In the genomic region with DNA sequence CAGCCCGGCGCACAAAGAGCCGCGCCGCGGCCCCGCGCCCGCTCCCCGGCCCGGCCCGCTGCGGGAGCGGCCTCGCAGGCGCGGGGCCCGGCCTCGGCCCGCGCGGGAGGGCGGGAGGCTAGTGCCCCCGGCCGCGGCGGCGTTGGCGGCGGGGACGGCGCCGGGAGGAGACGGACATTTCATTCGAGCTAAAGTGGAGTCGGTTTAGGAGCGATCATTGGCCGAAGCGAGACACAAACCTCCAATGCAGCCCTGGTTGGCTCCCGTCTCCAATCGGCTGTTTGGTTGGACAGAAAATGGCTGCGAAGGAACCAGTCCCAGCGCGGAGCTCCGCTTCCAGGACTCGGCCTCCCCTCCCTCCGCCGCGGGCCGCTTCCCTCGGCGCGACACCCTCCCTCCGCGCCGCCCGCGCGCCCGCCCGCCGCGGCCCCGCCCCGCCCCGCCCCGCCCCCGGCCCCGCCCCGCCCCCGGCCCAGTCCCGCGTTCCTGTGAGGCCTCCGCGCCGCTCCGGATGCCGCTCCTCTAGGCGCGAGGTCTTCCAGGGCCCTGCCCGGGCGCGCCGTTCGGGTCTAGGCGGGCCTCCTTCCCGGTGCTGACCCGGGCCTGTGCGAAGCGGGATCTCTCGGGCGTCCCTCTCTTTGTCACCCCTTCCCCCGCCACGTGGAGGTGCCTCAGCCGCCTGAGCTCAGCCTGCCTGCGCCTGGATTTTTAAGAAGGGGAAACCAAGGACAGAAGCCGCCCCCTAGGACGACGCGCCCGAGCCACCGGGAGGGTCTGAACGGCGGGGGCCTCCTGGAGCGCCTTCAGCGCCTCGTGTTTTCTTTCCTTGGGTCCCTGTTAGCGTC, we compare ENCODE assay signal across 8 cellular contexts. TPM values are rescaled to one million over a fixed set of nuclear protein-coding genes. Genes with fewer than 3 reads are reported as not detected.
DNase-seq lines count a peak whose midpoint lies in the region; ATAC-seq and TF ChIP-seq lines count a peak whose summit lies in the region.

A gene (minus strand): TSS at position 309 of the 845 bp plus-strand sequence. CDS start 2,757 bp downstream, outside the sequence.

- H3K27me3 ChIP-seq in heart left ventricle = no peaks in the 10 kb centered on the region
- no peaks in the 10 kb centered on the region for H3K27me3 ChIP-seq in upper lobe of left lung

- H3K4me1 ChIP-seq in heart left ventricle (peaks cover 0 to 47% (median 29%) of the 10 kb centered on the region in 12 donors), upper lobe of left lung (peaks cover 12 to 38% (median 25%) of the 10 kb centered on the region in 4 donors)

- no peaks in the 10 kb centered on the region for H3K9me3 ChIP-seq in heart left ventricle
- no peaks in the 10 kb centered on the region for H3K9me3 ChIP-seq in upper lobe of left lung

- peak; percentile 11 to 80 for TF ChIP-seq POLR2A in heart left ventricle (IDR thresholded peaks at IDR 0.05)
- TF ChIP-seq POLR2A in upper lobe of left lung (IDR thresholded peaks at IDR 0.05) = peak in 3 of 4 donors; percentile 15 to 79 (median 77)

- DNase-seq in NCI-H1436 (lab: John Stamatoyannopoulos, UW) (peak; percentile 92), T follicular helper cell (ENCODE audit: low read depth) (peak; percentile 89), heart left ventricle (peak; percentile 95 to 97 (median 96)), posterior cingulate gyrus (peak; percentile 89 to 99 (median 94)), upper lobe of left lung (peak; percentile 97 to 98)

- H3K27ac ChIP-seq in adipose tissue (ENCODE audit: low read depth, low read length) (peak within 1 kb of the TSS; percentile 91), heart left ventricle (peak within 1 kb of the TSS; percentile 82 to 93 (median 89)), upper lobe of left lung (peak within 1 kb of the TSS; percentile 83 to 95 (median 90))

- WGBS in adipose tissue, 3 donors = 2 to 3% (median 2%) methylated on average over 80 to 104 of the region's 108 CpGs
- WGBS in heart left ventricle, 4 donors = 1 to 7% (median 3%) methylated on average over 19 to 108 of the region's 108 CpGs
- WGBS in upper lobe of left lung, 2 donors = 3 to 13% methylated on average over 9 to 100 of the region's 108 CpGs

- TF ChIP-seq CTCF in GM12875 (IDR thresholded peaks at IDR 0.05; ENCODE audit: borderline replicate concordance, insufficient read depth, low read depth, low read length) = no peak
- no peak for TF ChIP-seq CTCF in heart left ventricle (IDR thresholded peaks at IDR 0.05)
- no peak for TF ChIP-seq CTCF in upper lobe of left lung (IDR thresholded peaks at IDR 0.05)

- intact Hi-C loops in heart left ventricle (cut with DNase I) (loop anchor here in 1 of 10 donors (2.0 kb wide), 1 partner anchor 149 kb away; no protein-coding TSS in a partner anchor), posterior cingulate gyrus (cut with DNase I) (loop anchor here (1.0 to 10.0 kb wide), 3 partner anchors 74 to 173 kb away; a partner anchor contains a TSS)

- H3K36me3 ChIP-seq in heart left ventricle (peaks cover 0 to 21% (median 10%) of the 10 kb centered on the region in 9 donors), upper lobe of left lung (peaks cover 0 to 8% (median 1%) of the 10 kb centered on the region in 4 donors)

- H3K4me3 ChIP-seq in GM12875 (ENCODE audit: low read depth, low read length) (peak within 1 kb of the TSS; percentile 88), heart left ventricle (peak within 1 kb of the TSS; percentile 53 to 96 (median 81)), upper lobe of left lung (peak within 1 kb of the TSS; percentile 62 to 89 (median 84))

- ATAC-seq in HG02798 (IDR thresholded peaks at IDR 0.05; ENCODE audit: poor library complexity, unreplicated experiment) = peak; percentile 95
- peak; percentile 94 to 97 (median 95) for ATAC-seq in heart left ventricle
- ATAC-seq in upper lobe of left lung (ENCODE audit: low FRiP score in 2 of 2) = peak; percentile 98

- TF ChIP-seq EP300 in upper lobe of left lung (IDR thresholded peaks at IDR 0.05) = peak in 1 of 4 donors; percentile 18

RNA-seq across cellular contexts. Expression of the gene that starts here (rescaled TPM):
- polyA plus RNA-seq in adipose tissue (10 to 100 TPM; 12.3 to 74.5 (median 14.4) TPM), heart left ventricle (10 to 100 TPM; 21.6 to 31.3 TPM)
- total RNA-seq in heart left ventricle (10 to 100 TPM; 20.3 to 58.7 (median 23.8) TPM), upper lobe of left lung (100 to 1,000 TPM in 1 of 6 donors, 10 to 100 TPM in 5; 20.3 to 101 (median 39.0) TPM)

Comparison
In these comparisons a context has a peak if more than half of its experiments do, and no peak if none do; other contexts are left out.
1. Peak in every context shown above with its lines: DNase-seq, ATAC-seq, H3K4me3 ChIP-seq and H3K27ac ChIP-seq.